1 cellular context compared by ENCODE assay signal in genomic region chr16:8630205-8630953, GRCh38.
TF ChIP-seq lines count a peak whose summit lies in the region.

No MANE protein-coding gene starts in this region.

TF ChIP-seq in K562, 482 proteins besides CTCF, POLR2A, EP300 and RAD21:
- TF ChIP-seq TAF1 (IDR thresholded peaks at IDR 0.05; ENCODE audit: control insufficient read depth, extremely low read depth, insufficient read depth, low read length, severe bottlenecking), result no peak
- no peak for TF ChIP-seq GABPA (tag; conservative IDR thresholded peaks at IDR 0.05; ENCODE audit: low read depth)
- no peak for TF ChIP-seq BRF1 (IDR thresholded peaks at IDR 0.05; ENCODE audit: borderline replicate concordance, extremely low read depth, insufficient read length)
- peak; percentile 51 for TF ChIP-seq RBM25 (IDR thresholded peaks at IDR 0.05; ENCODE audit: low read depth, low read length, severe bottlenecking)
